ENCODE assay signal across 8 cellular contexts in genomic region chr17:59332890-59333377, GRCh38. TPM values are rescaled to one million over a fixed set of nuclear protein-coding genes. Genes with fewer than 3 reads are reported as not detected.
DNase-seq lines count a peak whose midpoint lies in the region; ATAC-seq and TF ChIP-seq lines count a peak whose summit lies in the region.

No MANE protein-coding gene starts in this region.

- ATAC-seq in GM21423 (IDR thresholded peaks at IDR 0.05; ENCODE audit: unreplicated experiment) (no peak), HG03442 (IDR thresholded peaks at IDR 0.05; ENCODE audit: unreplicated experiment) (no peak)

- intact Hi-C loops in lower leg skin (cut with DNase I; ENCODE audit: low total_unique reads): no loop called here

- TF ChIP-seq POLR2A in lower leg skin (IDR thresholded peaks at IDR 0.05): no peak

- H3K4me3 ChIP-seq in Jurkat, Clone E6-1 (ENCODE audit: low read length): peak overlapping the region; percentile 65; the same call in 1 of the 2 replicates
- H3K4me3 ChIP-seq in cardiac fibroblast (replicated peaks in 1 of 2; ENCODE audit: low read depth in 2 of 2, low read length in 2 of 2) (peak overlapping the region; percentile 91 to 96), lower leg skin (ENCODE audit: low read depth, poor library complexity, severe bottlenecking) (peak overlapping the region; percentile 84)

- TF ChIP-seq CTCF in cardiac fibroblast (IDR thresholded peaks at IDR 0.05; ENCODE audit: low read depth, low read length) (no peak), lower leg skin (IDR thresholded peaks at IDR 0.05) (no peak)

- WGBS in lower leg skin, 2 donors: 25 to 30% methylated on average over 8 of the region's 8 CpGs

- DNase-seq in AG08396 (ENCODE audit: low spot score) (peak; percentile 23), cardiac fibroblast (ENCODE audit: low read depth in 2 of 2) (peak; percentile 50 to 55), lower leg skin (ENCODE audit: low spot score in 2 of 2) (peak; percentile 65 to 87), superior temporal gyrus (ENCODE audit: extremely low spot score) (peak; percentile 71), OCI-M2 (lab: John Stamatoyannopoulos, UW; ENCODE audit: unreplicated experiment) (no peak)
- DNase-seq in Jurkat, Clone E6-1 (ENCODE audit: low read depth, low spot score): no peak

RNA-seq across cellular contexts. Expression of gene YPEL2, which starts 1.5 kb away (rescaled TPM):
- 2.6 TPM for polyA plus RNA-seq in Jurkat, Clone E6-1 (2012; ENCODE audit: insufficient read depth, insufficient read length)
- total RNA-seq in lower leg skin: 10 to 100 TPM; 20.6 to 33.1 (median 26.9) TPM

Comparison
In these comparisons a context has a peak if more than half of its experiments do, and no peak if none do; other contexts are left out.
1. DNase-seq: peak in AG08396 (single experiment), cardiac fibroblast (2 of 2), lower leg skin (2 of 2) and superior temporal gyrus (single experiment); none in Jurkat, Clone E6-1 (single experiment) and OCI-M2 (single experiment).
2. Peak in every context shown above with its lines, with median percentiles within 50 percentile points of each other: H3K4me3 ChIP-seq.